8 cellular contexts compared by ENCODE assay signal in the genomic region with DNA sequence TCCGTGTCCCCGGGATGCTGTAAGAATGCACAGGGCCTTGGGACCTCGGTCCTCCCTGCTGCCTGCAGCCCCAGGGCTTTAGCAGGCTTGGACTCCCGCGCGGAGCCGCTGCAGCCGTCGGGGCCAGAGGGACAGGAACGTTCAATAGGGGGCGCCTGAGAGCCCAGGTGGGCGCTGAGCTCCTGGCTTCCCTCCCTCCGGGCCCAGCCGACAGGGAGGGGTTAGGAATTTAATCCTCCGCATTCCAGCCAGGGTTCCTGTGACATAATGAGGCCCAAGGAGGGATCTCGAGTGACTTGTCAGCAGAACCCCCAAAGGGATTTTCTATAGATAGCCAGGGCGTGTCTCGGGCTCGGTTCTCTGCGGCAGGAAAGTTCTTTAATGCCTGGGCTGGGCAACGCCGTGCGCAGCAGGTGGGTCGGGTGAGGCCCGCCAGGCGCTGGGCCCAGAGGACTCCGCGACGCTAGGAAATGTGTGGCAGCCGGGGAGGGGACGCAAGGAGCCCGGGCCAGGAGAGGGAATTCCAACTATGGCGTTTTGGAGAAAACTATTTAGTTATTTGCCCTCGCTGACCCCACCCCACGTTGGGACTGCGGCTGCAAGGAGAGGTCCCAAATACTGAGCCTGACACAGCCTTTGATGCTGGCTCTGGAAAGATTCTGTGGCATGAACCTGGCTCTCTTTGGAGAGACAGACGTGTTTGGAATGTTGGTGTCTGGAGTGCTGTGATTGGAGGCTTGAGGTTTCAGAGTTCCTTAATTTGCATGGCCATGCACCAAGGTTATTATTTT.
DNase-seq lines count a peak whose midpoint lies in the region; ATAC-seq lines count a peak whose summit lies in the region.

No MANE protein-coding gene starts in this region.

- ATAC-seq in HG03135 (IDR thresholded peaks at IDR 0.05; ENCODE audit: unreplicated experiment) = peak; percentile 68
- ATAC-seq in activated naive CD8-positive, alpha-beta T cell treated with anti-CD3 and anti-CD28 coated beads, Interleukin-2, amount 50 U/mL, for 24 hours = no peak

- no peak overlapping the region for H3K27ac Mint-ChIP-seq in activated naive CD8-positive, alpha-beta T cell treated with anti-CD3 and anti-CD28 coated beads, Interleukin-2, amount 50 U/mL, for 24 hours
- no peak overlapping the region for H3K27ac Mint-ChIP-seq in T-helper 2 cell treated with Interferon-gamma antibody and Interleukin-4, amounts not matched to agents 5 μg/mL and 100 μg/mL, for 36 hours

- H3K9me3 ChIP-seq in thymus (ENCODE audit: control insufficient read depth) = no peaks in the 10 kb centered on the region

- H3K27ac ChIP-seq in thymus (ENCODE audit: low read depth) = peak overlapping the region; percentile 50

- H3K4me1 ChIP-seq in thymus (ENCODE audit: control insufficient read depth, insufficient read depth, low read length) = peaks cover 28% of the 10 kb centered on the region

- H3K4me3 ChIP-seq in thymus (ENCODE audit: low read length) = peak overlapping the region; percentile 14

- H3K4me1 Mint-ChIP-seq in activated naive CD8-positive, alpha-beta T cell treated with anti-CD3 and anti-CD28 coated beads, Interleukin-2, amount 50 U/mL, for 24 hours = no peaks in the 10 kb centered on the region
- H3K4me1 Mint-ChIP-seq in T-helper 2 cell treated with Interferon-gamma antibody and Interleukin-4, amounts not matched to agents 5 μg/mL and 100 μg/mL, for 36 hours (ENCODE audit: low read depth) = peaks cover 2% of the 10 kb centered on the region

- peak; percentile 36 for DNase-seq in activated CD4-positive, CD25-positive, alpha-beta regulatory T cell treated with anti-CD3 and anti-CD28 coated beads, Interleukin-2, amount 50 U/mL, for 72 hours
- no peak for DNase-seq in activated CD4-positive, CD25-positive, alpha-beta regulatory T cell (lab: John Stamatoyannopoulos, UW)
- DNase-seq in activated naive CD8-positive, alpha-beta T cell treated with anti-CD3 and anti-CD28 coated beads, Interleukin-2, amount 50 U/mL, for 24 hours = peak; percentile 44
- peak; percentile 95 for DNase-seq in islet precursor cell
- DNase-seq in T-helper 2 cell treated with Interferon-gamma antibody and Interleukin-4, amounts not matched to agents 5 μg/mL and 100 μg/mL, for 36 hours (ENCODE audit: low spot score) = no peak
- no peak for DNase-seq in H4 (ENCODE audit: low spot score)

- H3K36me3 ChIP-seq in thymus (ENCODE audit: control insufficient read depth, insufficient read depth) = no peaks in the 10 kb centered on the region

- WGBS in thymus = 38% methylated on average over 37 of the region's 37 CpGs

- no peak overlapping the region for H3K4me3 Mint-ChIP-seq in activated naive CD8-positive, alpha-beta T cell treated with anti-CD3 and anti-CD28 coated beads, Interleukin-2, amount 50 U/mL, for 24 hours
- no peak overlapping the region for H3K4me3 Mint-ChIP-seq in T-helper 2 cell treated with Interferon-gamma antibody and Interleukin-4, amounts not matched to agents 5 μg/mL and 100 μg/mL, for 36 hours

- H3K9me3 Mint-ChIP-seq in activated naive CD8-positive, alpha-beta T cell treated with anti-CD3 and anti-CD28 coated beads, Interleukin-2, amount 50 U/mL, for 24 hours = peaks cover 17% of the 10 kb centered on the region
- H3K9me3 Mint-ChIP-seq in T-helper 2 cell treated with Interferon-gamma antibody and Interleukin-4, amounts not matched to agents 5 μg/mL and 100 μg/mL, for 36 hours = peaks cover 7% of the 10 kb centered on the region

- H3K36me3 Mint-ChIP-seq in activated naive CD8-positive, alpha-beta T cell treated with anti-CD3 and anti-CD28 coated beads, Interleukin-2, amount 50 U/mL, for 24 hours (ENCODE audit: low read depth) = peaks cover 5% of the 10 kb centered on the region
- no peaks in the 10 kb centered on the region for H3K36me3 Mint-ChIP-seq in T-helper 2 cell treated with Interferon-gamma antibody and Interleukin-4, amounts not matched to agents 5 μg/mL and 100 μg/mL, for 36 hours (ENCODE audit: low read depth)

- no peaks in the 10 kb centered on the region for H3K27me3 ChIP-seq in thymus (ENCODE audit: control insufficient read depth, insufficient read depth)

- peaks cover 1% of the 10 kb centered on the region for H3K27me3 Mint-ChIP-seq in activated naive CD8-positive, alpha-beta T cell treated with anti-CD3 and anti-CD28 coated beads, Interleukin-2, amount 50 U/mL, for 24 hours
- H3K27me3 Mint-ChIP-seq in T-helper 2 cell treated with Interferon-gamma antibody and Interleukin-4, amounts not matched to agents 5 μg/mL and 100 μg/mL, for 36 hours (ENCODE audit: low read depth) = peaks cover 26% of the 10 kb centered on the region

Comparison
In these comparisons a context has a peak if more than half of its experiments do, and no peak if none do; other contexts are left out.
1. DNase-seq: peak in activated CD4-positive, CD25-positive, alpha-beta regulatory T cell treated with anti-CD3 and anti-CD28 coated beads, Interleukin-2, amount 50 U/mL, for 72 hours (single experiment), activated naive CD8-positive, alpha-beta T cell treated with anti-CD3 and anti-CD28 coated beads, Interleukin-2, amount 50 U/mL, for 24 hours (single experiment) and islet precursor cell (single experiment); none in activated CD4-positive, CD25-positive, alpha-beta regulatory T cell (0 of 4), T-helper 2 cell treated with Interferon-gamma antibody and Interleukin-4, amounts not matched to agents 5 μg/mL and 100 μg/mL, for 36 hours (single experiment) and H4 (single experiment).